ENCODE assay signal across 24 cellular contexts in genomic region chr6:168518348-168518745, GRCh38.
DNase-seq lines count a peak whose midpoint lies in the region; ATAC-seq, FAIRE-seq and TF ChIP-seq lines count a peak whose summit lies in the region.
"Had no signal": no experiment of that assay in that cellular context is flagged by ENCODE, and none has a peak within 500 bp of the region (broad histone marks: within the 10 kb centered on the region; RNA-seq: fewer than 3 reads in every experiment).

No MANE protein-coding gene starts in this region.

- in situ Hi-C loops in HepG2 (cut with HindIII; ENCODE audit: extremely low pct_ligation_motif_present, low pct_unique_long_range_greater_than_20kb): no loop called here

- H3K4me3 ChIP-seq in HepG2 (replicated peaks in 1 of 3; ENCODE audit: insufficient read depth in 1 of 3, low read depth in 2 of 3, low read length in 3 of 3): no peak overlapping the region
- no peak overlapping the region for H3K4me3 ChIP-seq in right lobe of liver
- no peak overlapping the region for H3K4me3 ChIP-seq in bronchial epithelial cell (ENCODE audit: low read depth, low read length)
- H3K4me3 ChIP-seq in neuronal stem cell (ENCODE audit: low read length in 2 of 2): no peak overlapping the region
- H3K4me3 ChIP-seq: BLaER1, GM23248 had no signal

- H3K9me3 Mint-ChIP-seq in CD14-positive monocyte: peaks cover 0 to 14% (median 5%) of the 10 kb centered on the region in 7 donors
- H3K9me3 Mint-ChIP-seq: CD4-positive, alpha-beta T cell had no signal

- FAIRE-seq in HepG2 (lab: Jason Lieb, UNC) (peak; percentile 8), bronchial epithelial cell (lab: Jason Lieb, UNC) (peak; percentile 95)
- FAIRE-seq: A204.1, D721Med, GM12892, GM19239, H54 had no signal

- H3K4me2 ChIP-seq in HepG2 (ENCODE audit: low read depth, low read length): no peak overlapping the region
- H3K4me2 ChIP-seq in neuronal stem cell (ENCODE audit: insufficient read depth, low read length, poor library complexity, severe bottlenecking): no peak overlapping the region
- H3K4me2 ChIP-seq: BLaER1 had no signal

- H3K27ac ChIP-seq in HepG2 (ENCODE audit: extremely low read length, insufficient read depth, low read length) (no peak overlapping the region), right lobe of liver (no peak overlapping the region), neuronal stem cell (replicated peaks; ENCODE audit: low read length) (no peak overlapping the region)
- H3K27ac ChIP-seq: 22Rv1, BLaER1, C4-2B, GM23248 had no signal

- no peaks in the 10 kb centered on the region for H3K79me2 ChIP-seq in HepG2 (ENCODE audit: insufficient read depth, low read length)

- H2AK5ac ChIP-seq in neuronal stem cell (ENCODE audit: low read depth, low read length): no peak overlapping the region

- intact Hi-C loops in HepG2 (cut with micrococcal nuclease; ENCODE audit: unreplicated experiment) (no loop called here), right lobe of liver (cut with DNase I) (no loop called here), CD14-positive monocyte (cut with micrococcal nuclease) (no loop called here)

- H4K20me1 ChIP-seq in HepG2 (ENCODE audit: insufficient read depth, low read length): no peaks in the 10 kb centered on the region
- H4K20me1 ChIP-seq: BLaER1 had no signal

- H3K27me3 Mint-ChIP-seq in CD14-positive monocyte (ENCODE audit: low read depth in 3 of 3): peaks cover 0 to 7% (median 2%) of the 10 kb centered on the region in 3 donors

- no peak overlapping the region for H2BK15ac ChIP-seq in neuronal stem cell (ENCODE audit: low read length)

- no peak overlapping the region for H2BK5ac ChIP-seq in neuronal stem cell (ENCODE audit: low read length)

- H3K4me3 Mint-ChIP-seq in CD14-positive monocyte: no peak overlapping the region
- H3K4me3 Mint-ChIP-seq: B cell; CD4-positive, alpha-beta T cell; CD8-positive, alpha-beta memory T cell had no signal

- no peaks in the 10 kb centered on the region for H3K36me3 Mint-ChIP-seq in CD14-positive monocyte
- H3K36me3 Mint-ChIP-seq: CD8-positive, alpha-beta memory T cell had no signal

- WGBS in HepG2 (ENCODE audit: low lambda C conversion rate): 55% methylated on average over 4 of the region's 4 CpGs
- 54% methylated on average over 3 of the region's 4 CpGs for WGBS in right lobe of liver (ENCODE audit: insufficient coverage, low coverage, low lambda C conversion rate, missing lambda C conversion rate)
- WGBS in neuronal stem cell (ENCODE audit: extremely low coverage in 2 of 2, insufficient read length in 2 of 2, insufficient replicate concordance in 1 of 2), 2 donors: no CpG with 5 or more reads among the region's 4 CpGs

- H2BK12ac ChIP-seq in neuronal stem cell (ENCODE audit: low read length): peak overlapping the region; percentile 3

- H4K8ac ChIP-seq in neuronal stem cell (ENCODE audit: low read depth, low read length): no peak overlapping the region

- CTCF ChIA-PET in HepG2 (lab: Yijun Ruan, JAX; ENCODE audit: low intra/inter-chr PET ratio, low total read pairs): no interaction called here

- H3K4me1 ChIP-seq in HepG2 (ENCODE audit: insufficient read depth, low read length): no peaks in the 10 kb centered on the region
- no peaks in the 10 kb centered on the region for H3K4me1 ChIP-seq in right lobe of liver
- H3K4me1 ChIP-seq in neuronal stem cell (ENCODE audit: control insufficient read depth in 2 of 2, insufficient read depth in 1 of 2, low read depth in 1 of 2, low read length in 2 of 2): peaks cover 0 to 2% of the 10 kb centered on the region in 2 donors
- H3K4me1 ChIP-seq: BLaER1 had no signal

- no peaks in the 10 kb centered on the region for H3K79me1 ChIP-seq in neuronal stem cell (ENCODE audit: low read depth, low read length)

- BruUV-seq in HepG2 (replicated peaks; lab: Mats Ljungman, UMichigan): no TSS peak

- no peak for DNase-seq in HepG2 (ENCODE audit: low spot score)
- no peak for DNase-seq in right lobe of liver
- DNase-seq in bronchial epithelial cell (ENCODE audit: low read depth): no peak
- DNase-seq in neuronal stem cell (ENCODE audit: low spot score): no peak
- DNase-seq in CD14-positive monocyte (ENCODE audit: low spot score): no peak
- DNase-seq: CD4-positive, alpha-beta T cell; CD8-positive, alpha-beta memory T cell; DMS 273 treated with DMSO at 0.1 percent for 48 hours; DMS79; EL; GDM1; GM23248; HCEC 1CT had no signal

- TF ChIP-seq EP300 in HepG2 (IDR thresholded peaks at IDR 0.05; ENCODE audit: low read depth in 2 of 2, low read length in 2 of 2) (no peak), HepG2 (CRISPR knock-in tag; IDR thresholded peaks at IDR 0.05; ENCODE audit: borderline replicate concordance) (no peak)

- no peaks in the 10 kb centered on the region for H3K4me1 Mint-ChIP-seq in CD14-positive monocyte
- H3K4me1 Mint-ChIP-seq: B cell; CD8-positive, alpha-beta memory T cell had no signal

- no peak overlapping the region for H3K4ac ChIP-seq in neuronal stem cell (ENCODE audit: low read length)

- H4K91ac ChIP-seq in neuronal stem cell (ENCODE audit: low read depth, low read length, poor library complexity): no peak overlapping the region

- peak overlapping the region; percentile 25 for H3K14ac ChIP-seq in neuronal stem cell (ENCODE audit: low read length)

- no peak overlapping the region for H3K18ac ChIP-seq in neuronal stem cell (ENCODE audit: low read length)

- TF ChIP-seq RAD21 in HepG2 (CRISPR knock-in tag; IDR thresholded peaks at IDR 0.05): no peak

- no peak for TF ChIP-seq CTCF in HepG2 (CRISPR knock-in tag; IDR thresholded peaks at IDR 0.05)
- no peak for TF ChIP-seq CTCF in right lobe of liver (IDR thresholded peaks at IDR 0.05)
- TF ChIP-seq CTCF in bronchial epithelial cell (IDR thresholded peaks at IDR 0.05; ENCODE audit: insufficient read depth, low read length, severe bottlenecking): no peak
- TF ChIP-seq CTCF in CD14-positive monocyte (IDR thresholded peaks at IDR 0.05): no peak

- H3K36me3 ChIP-seq in HepG2 (replicated peaks in 1 of 2; ENCODE audit: control insufficient read depth in 1 of 2, insufficient read depth in 2 of 2, low read length in 2 of 2): no peaks in the 10 kb centered on the region
- H3K36me3 ChIP-seq in right lobe of liver: no peaks in the 10 kb centered on the region
- no peaks in the 10 kb centered on the region for H3K36me3 ChIP-seq in bronchial epithelial cell (ENCODE audit: control insufficient read depth, insufficient read depth, low read length)
- H3K36me3 ChIP-seq in neuronal stem cell (replicated peaks in 1 of 2; ENCODE audit: control insufficient read depth in 2 of 2, insufficient read depth in 2 of 2, low read length in 2 of 2): peaks cover 0 to 3% of the 10 kb centered on the region in 2 donors
- H3K36me3 ChIP-seq: BLaER1 had no signal

- no peak for TF ChIP-seq POLR2A in HepG2 (IDR thresholded peaks at IDR 0.05; ENCODE audit: insufficient read depth in 1 of 2, low read depth in 2 of 2, low read length in 2 of 2)
- no peak for TF ChIP-seq POLR2A in right lobe of liver (IDR thresholded peaks at IDR 0.05)

- H3K9ac ChIP-seq in HepG2 (ENCODE audit: insufficient read depth, low read depth, low read length) (no peak overlapping the region), neuronal stem cell (ENCODE audit: low read depth, low read length, poor library complexity) (peak overlapping the region; percentile 83)
- H3K9ac ChIP-seq: BLaER1, GM23248 had no signal

- H3K27me3 ChIP-seq in HepG2 (ENCODE audit: control insufficient read depth in 1 of 2, insufficient read depth in 2 of 2, low read length in 2 of 2) (peaks cover 5 to 60% of the 10 kb centered on the region in 2 experiments; a peak in 3 of 5 replicates), right lobe of liver (no peaks in the 10 kb centered on the region), bronchial epithelial cell (ENCODE audit: control insufficient read depth, insufficient read depth, low read length) (no peaks in the 10 kb centered on the region), neuronal stem cell (ENCODE audit: control insufficient read depth in 3 of 3, insufficient read depth in 3 of 3, low read depth in 1 of 3, low read length in 3 of 3) (no peaks in the 10 kb centered on the region)
- H3K27me3 ChIP-seq: BLaER1 had no signal

- peak overlapping the region; percentile 3 for H3K23ac ChIP-seq in neuronal stem cell (ENCODE audit: low read depth, low read length, poor library complexity)

- H2AFZ ChIP-seq in HepG2 (ENCODE audit: low read length) (no peak overlapping the region), neuronal stem cell (ENCODE audit: low read length) (no peak overlapping the region)
- H2AFZ ChIP-seq: GM23248 had no signal

- no peaks in the 10 kb centered on the region for H3K9me3 ChIP-seq in HepG2 (ENCODE audit: low read length)
- no peaks in the 10 kb centered on the region for H3K9me3 ChIP-seq in right lobe of liver
- H3K9me3 ChIP-seq in neuronal stem cell (replicated peaks in 1 of 2; ENCODE audit: control insufficient read depth in 2 of 2, insufficient read depth in 1 of 2, low read depth in 1 of 2, low read length in 2 of 2): peaks cover 0 to 5% of the 10 kb centered on the region in 2 donors
- H3K9me3 ChIP-seq: BLaER1 had no signal

- POLR2A ChIA-PET in HepG2 (lab: Yijun Ruan, JAX): no interaction called here

- ATAC-seq in HepG2 (no peak), right lobe of liver (no peak), GM18873 (IDR thresholded peaks at IDR 0.05; ENCODE audit: low FRiP score, unreplicated experiment) (no peak), HG03457 (IDR thresholded peaks at IDR 0.05; ENCODE audit: unreplicated experiment) (no peak)

- H3K27ac Mint-ChIP-seq in CD14-positive monocyte: no peak overlapping the region
- H3K27ac Mint-ChIP-seq: B cell; CD4-positive, alpha-beta T cell; CD8-positive, alpha-beta memory T cell had no signal

- H2BK120ac ChIP-seq in neuronal stem cell (ENCODE audit: low read depth, low read length): no peak overlapping the region

TF ChIP-seq in HepG2, 621 proteins besides CTCF, POLR2A, EP300 and RAD21 (continues in another document):
- TF ChIP-seq KDM6A (CRISPR knock-in tag; IDR thresholded peaks at IDR 0.05; ENCODE audit: low read depth) (no peak), DMTF1 (CRISPR knock-in tag; IDR thresholded peaks at IDR 0.05) (no peak), HMGA1 (CRISPR knock-in tag; conservative IDR thresholded peaks at IDR 0.05) (no peak)
